Comparison of ENCODE assay signal across 3 cellular contexts in the genomic region with DNA sequence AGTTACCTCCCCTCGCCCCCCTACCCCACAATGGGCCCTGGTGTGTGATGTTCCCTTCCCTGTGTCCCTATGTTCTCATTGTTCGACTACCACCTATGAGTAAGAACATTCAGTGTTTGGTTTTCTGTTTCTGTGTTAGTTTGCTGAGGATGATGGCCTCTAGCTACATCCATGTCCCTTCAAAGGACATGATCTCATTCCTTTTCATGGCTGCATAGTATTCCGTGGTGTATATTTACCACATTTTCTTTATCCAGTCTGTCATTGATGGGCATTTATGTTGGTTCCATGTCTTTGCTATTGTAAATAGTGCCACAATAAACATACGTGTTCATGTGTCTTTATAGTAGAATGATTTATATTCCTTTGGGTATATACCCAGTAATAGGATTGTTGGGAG.
DNase-seq lines count a peak whose midpoint lies in the region; ATAC-seq, FAIRE-seq and TF ChIP-seq lines count a peak whose summit lies in the region.
"Not testable (repeated sequence)": the region's sequence is repeated elsewhere in the genome, so short reads cannot be mapped to it uniquely, and the experiment has no call there.

No MANE protein-coding gene starts in this region.

- H3K4me1 ChIP-seq in HEK293 (ENCODE audit: control insufficient read depth, insufficient read depth, low read length); K562 (replicated peaks in 1 of 2; ENCODE audit: control insufficient read depth in 2 of 2, insufficient read depth in 2 of 2, low read length in 2 of 2): not testable (repeated sequence)

- not testable (repeated sequence) for H3K36me3 ChIP-seq in HEK293 (ENCODE audit: control insufficient read depth in 2 of 2, insufficient read depth in 1 of 2, low read length in 2 of 2); K562 (ENCODE audit: control insufficient read depth, insufficient read depth, low read length)

- CTCF ChIA-PET in HEK293 (lab: Yijun Ruan, JAX); K562 (lab: Yijun Ruan, JAX; ENCODE audit: low intra/inter-chr PET ratio): not testable (repeated sequence)

- not testable (repeated sequence) for BruUV-seq in K562 (replicated peaks; lab: Mats Ljungman, UMichigan)

- WGBS in K562 (ENCODE audit: insufficient coverage, low coverage, missing lambda C conversion rate): 2% methylated on average over 4 of the region's 4 CpGs

- not testable (repeated sequence) for H3K4me3 ChIP-seq in HEK293 (ENCODE audit: low read depth, low read length); K562

- not testable (repeated sequence) for H3K9me1 ChIP-seq in K562 (ENCODE audit: control insufficient read depth, insufficient read depth, low read length)

- H2AFZ ChIP-seq in K562 (ENCODE audit: low read depth, low read length): not testable (repeated sequence)

- not testable (repeated sequence) for ATAC-seq in K562

- H3K79me2 ChIP-seq in K562 (ENCODE audit: control insufficient read depth, insufficient read depth, low read length): not testable (repeated sequence)

- H3K9ac ChIP-seq in K562 (ENCODE audit: insufficient read depth in 1 of 2, low read depth in 2 of 2, low read length in 2 of 2): not testable (repeated sequence)

- not testable (repeated sequence) for H4K20me1 ChIP-seq in K562 (replicated peaks; ENCODE audit: control insufficient read depth, insufficient read depth, low read length)

- TF ChIP-seq CTCF in HEK293 (tag by site-specific recombination; IDR thresholded peaks at IDR 0.05); K562 (IDR thresholded peaks at IDR 0.05 in 2 of 3, conservative IDR thresholded peaks at IDR 0.05 in 1 of 3; ENCODE audit: insufficient read depth in 2 of 3, low read depth in 1 of 3, low read length in 3 of 3): not testable (repeated sequence)

- POLR2A ChIA-PET in HEK293 (lab: Yijun Ruan, JAX); K562 (lab: Yijun Ruan, JAX): not testable (repeated sequence)

- intact Hi-C loops in K562 (cut with micrococcal nuclease): not testable (repeated sequence)

- in situ Hi-C loops in K562 (cut with MboI): not testable (repeated sequence)

- TF ChIP-seq POLR2A in K562 (conservative IDR thresholded peaks at IDR 0.05): not testable (repeated sequence)

- not testable (repeated sequence) for H3K27ac ChIP-seq in HEK293 (ENCODE audit: extremely low read depth, low read depth, low read length); K562 (ENCODE audit: extremely low read depth, low read depth, low read length)

- not testable (repeated sequence) for H3K4me2 ChIP-seq in K562 (ENCODE audit: insufficient read depth, low read length)

- DNase-seq in K562 (ENCODE audit: extremely low read depth in 1 of 4, low spot score in 3 of 4); urothelium cell line (ENCODE audit: low spot score): not testable (repeated sequence)

- not testable (repeated sequence) for TF ChIP-seq RAD21 in K562 (CRISPR knock-in tag; conservative IDR thresholded peaks at IDR 0.05 in 1 of 2, IDR thresholded peaks at IDR 0.05 in 1 of 2)

- TF ChIP-seq EP300 in K562 (IDR thresholded peaks at IDR 0.05; ENCODE audit: low read length): not testable (repeated sequence)

- not testable (repeated sequence) for H3K9me3 ChIP-seq in HEK293 (ENCODE audit: control insufficient read depth, insufficient read depth, low read depth, low read length); K562 (replicated peaks; ENCODE audit: control insufficient read depth, insufficient read depth, low read depth, low read length)

- not testable (repeated sequence) for FAIRE-seq in K562 (lab: Jason Lieb, UNC)
- FAIRE-seq in urothelium cell line (lab: Jason Lieb, UNC): peak; percentile 44

- not testable (repeated sequence) for H3K27me3 ChIP-seq in K562 (ENCODE audit: control insufficient read depth in 2 of 2, insufficient read depth in 2 of 2, low read length in 2 of 2)

TF ChIP-seq in HEK293, 187 proteins besides CTCF, POLR2A, EP300 and RAD21:
- peak; percentile 76 for TF ChIP-seq ZNF146 (tag by site-specific recombination; IDR thresholded peaks at IDR 0.05)

TF ChIP-seq in K562, 482 proteins besides CTCF, POLR2A, EP300 and RAD21:
- peak; percentile 61 for TF ChIP-seq ZNF146 (CRISPR knock-in tag; IDR thresholded peaks at IDR 0.05; ENCODE audit: unreplicated experiment)
